15 cellular contexts compared by ENCODE assay signal in genomic region chr5:174430940-174431339, GRCh38.
A peak's percentile ranks its signal among the peaks of the same experiment; 100 is the strongest.
DNase-seq lines count a peak whose midpoint lies in the region; ATAC-seq and TF ChIP-seq lines count a peak whose summit lies in the region.
"Had no signal": no experiment of that assay in that cellular context is flagged by ENCODE, and none has a peak within 500 bp of the region (broad histone marks: within the 10 kb centered on the region; RNA-seq: fewer than 3 reads in every experiment).

No MANE protein-coding gene starts in this region.

- no peak overlapping the region for H3K9ac ChIP-seq in parathyroid adenoma
- H3K9ac ChIP-seq: GM23248 had no signal

- ATAC-seq in HG03108 (IDR thresholded peaks at IDR 0.05; ENCODE audit: unreplicated experiment), result no peak

- no peak overlapping the region for H3K4me2 ChIP-seq in parathyroid adenoma (ENCODE audit: low read length)

- H3K27ac ChIP-seq in esophagus muscularis mucosa (replicated peaks in 1 of 4), result no peak overlapping the region
- H3K27ac ChIP-seq in parathyroid adenoma, result peak overlapping the region; percentile 5
- no peak overlapping the region for H3K27ac ChIP-seq in caudate nucleus (ENCODE audit: low read depth, low read length)
- H3K27ac ChIP-seq: C4-2B, GM23248 had no signal

- POLR2A ChIA-PET in activated CD4-positive, alpha-beta memory T cell treated with anti-CD3 and anti-CD28 coated beads for 36 hours (lab: Charles Lee), result no interaction called here

- peaks cover 6% of the 10 kb centered on the region for H3K4me1 Mint-ChIP-seq in activated CD4-positive, alpha-beta memory T cell treated with anti-CD3 and anti-CD28 coated beads for 36 hours (ENCODE audit: low read depth)

- DNase-seq in Jurkat, Clone E6-1 (ENCODE audit: low read depth, low spot score), result peak; percentile 28
- peak; percentile 57 for DNase-seq in esophagus muscularis mucosa (ENCODE audit: extremely low spot score)
- DNase-seq in activated CD4-positive, alpha-beta memory T cell treated with anti-CD3 and anti-CD28 coated beads for 36 hours, result no peak
- DNase-seq in caudate nucleus (lab: John Stamatoyannopoulos, UW), result no peak
- DNase-seq: BE2C, DMS153, DMS79, GDM1, GM23248, IMR-90 had no signal

- TF ChIP-seq CTCF in esophagus muscularis mucosa (IDR thresholded peaks at IDR 0.05) (no peak), parathyroid adenoma (IDR thresholded peaks at IDR 0.05) (no peak)

- no peaks in the 10 kb centered on the region for H3K9me3 Mint-ChIP-seq in activated CD4-positive, alpha-beta memory T cell treated with anti-CD3 and anti-CD28 coated beads for 36 hours

- CTCF ChIA-PET in activated CD4-positive, alpha-beta memory T cell treated with anti-CD3 and anti-CD28 coated beads for 36 hours (lab: Charles Lee), result interaction anchor here (1.0 kb wide), 1 partner anchor 12 kb away, joined by 6 read pairs; no protein-coding TSS in a partner anchor

- peak overlapping the region; percentile 78 for H2AFZ ChIP-seq in parathyroid adenoma
- H2AFZ ChIP-seq: GM23248 had no signal

- peaks cover 0 to 34% (median 0%) of the 10 kb centered on the region in 4 donors for H3K27me3 ChIP-seq in esophagus muscularis mucosa
- H3K27me3 ChIP-seq in parathyroid adenoma (ENCODE audit: control insufficient read depth, insufficient read depth, low read length), result no peaks in the 10 kb centered on the region
- H3K27me3 ChIP-seq: BE2C had no signal

- H3K36me3 ChIP-seq in esophagus muscularis mucosa (no peaks in the 10 kb centered on the region), parathyroid adenoma (ENCODE audit: control insufficient read depth, insufficient read depth, low read length) (no peaks in the 10 kb centered on the region)
- H3K36me3 ChIP-seq: BE2C, HAP-1 had no signal

- no peak for TF ChIP-seq POLR2A in esophagus muscularis mucosa (IDR thresholded peaks at IDR 0.05; ENCODE audit: low read depth)

- intact Hi-C loops in esophagus muscularis mucosa (cut with DNase I), result no loop called here
- intact Hi-C loops in activated CD4-positive, alpha-beta memory T cell treated with anti-CD3 and anti-CD28 coated beads for 36 hours (cut with micrococcal nuclease), result no loop called here

- H3K4me3 ChIP-seq in Jurkat, Clone E6-1 (ENCODE audit: low read length), result no peak overlapping the region
- H3K4me3 ChIP-seq in esophagus muscularis mucosa, result no peak overlapping the region
- H3K4me3 ChIP-seq in parathyroid adenoma (ENCODE audit: low read depth, low read length), result no peak overlapping the region
- H3K4me3 ChIP-seq: GM23248, HAP-1 had no signal

- no peaks in the 10 kb centered on the region for H3K79me2 ChIP-seq in parathyroid adenoma

- no peaks in the 10 kb centered on the region for H3K36me3 Mint-ChIP-seq in activated CD4-positive, alpha-beta memory T cell treated with anti-CD3 and anti-CD28 coated beads for 36 hours
- H3K36me3 Mint-ChIP-seq: CD4-positive, alpha-beta memory T cell had no signal

- no peak for TF ChIP-seq EP300 in esophagus muscularis mucosa (IDR thresholded peaks at IDR 0.05)

- no peaks in the 10 kb centered on the region for H3K9me3 ChIP-seq in esophagus muscularis mucosa
- no peaks in the 10 kb centered on the region for H3K9me3 ChIP-seq in parathyroid adenoma (ENCODE audit: control insufficient read depth, low read length)
- H3K9me3 ChIP-seq: BE2C, HAP-1 had no signal

- 88% methylated on average over 3 of the region's 3 CpGs for WGBS in esophagus muscularis mucosa

- H3K4me1 ChIP-seq in esophagus muscularis mucosa (no peaks in the 10 kb centered on the region), parathyroid adenoma (peaks cover 23% of the 10 kb centered on the region)
- H3K4me1 ChIP-seq: BE2C, HAP-1 had no signal

- H3K27me3 Mint-ChIP-seq in activated CD4-positive, alpha-beta memory T cell treated with anti-CD3 and anti-CD28 coated beads for 36 hours, result peaks cover 3% of the 10 kb centered on the region

- no peak overlapping the region for H3K27ac Mint-ChIP-seq in activated CD4-positive, alpha-beta memory T cell treated with anti-CD3 and anti-CD28 coated beads for 36 hours

- H3K4me3 Mint-ChIP-seq in activated CD4-positive, alpha-beta memory T cell treated with anti-CD3 and anti-CD28 coated beads for 36 hours, result no peak overlapping the region

Comparison
In these comparisons a context has a peak if more than half of its experiments do, and no peak if none do; other contexts are left out.
1. DNase-seq: peak in Jurkat, Clone E6-1 (single experiment) and esophagus muscularis mucosa (single experiment); none in activated CD4-positive, alpha-beta memory T cell treated with anti-CD3 and anti-CD28 coated beads for 36 hours (single experiment) and caudate nucleus (0 of 61).